In the genomic region with DNA sequence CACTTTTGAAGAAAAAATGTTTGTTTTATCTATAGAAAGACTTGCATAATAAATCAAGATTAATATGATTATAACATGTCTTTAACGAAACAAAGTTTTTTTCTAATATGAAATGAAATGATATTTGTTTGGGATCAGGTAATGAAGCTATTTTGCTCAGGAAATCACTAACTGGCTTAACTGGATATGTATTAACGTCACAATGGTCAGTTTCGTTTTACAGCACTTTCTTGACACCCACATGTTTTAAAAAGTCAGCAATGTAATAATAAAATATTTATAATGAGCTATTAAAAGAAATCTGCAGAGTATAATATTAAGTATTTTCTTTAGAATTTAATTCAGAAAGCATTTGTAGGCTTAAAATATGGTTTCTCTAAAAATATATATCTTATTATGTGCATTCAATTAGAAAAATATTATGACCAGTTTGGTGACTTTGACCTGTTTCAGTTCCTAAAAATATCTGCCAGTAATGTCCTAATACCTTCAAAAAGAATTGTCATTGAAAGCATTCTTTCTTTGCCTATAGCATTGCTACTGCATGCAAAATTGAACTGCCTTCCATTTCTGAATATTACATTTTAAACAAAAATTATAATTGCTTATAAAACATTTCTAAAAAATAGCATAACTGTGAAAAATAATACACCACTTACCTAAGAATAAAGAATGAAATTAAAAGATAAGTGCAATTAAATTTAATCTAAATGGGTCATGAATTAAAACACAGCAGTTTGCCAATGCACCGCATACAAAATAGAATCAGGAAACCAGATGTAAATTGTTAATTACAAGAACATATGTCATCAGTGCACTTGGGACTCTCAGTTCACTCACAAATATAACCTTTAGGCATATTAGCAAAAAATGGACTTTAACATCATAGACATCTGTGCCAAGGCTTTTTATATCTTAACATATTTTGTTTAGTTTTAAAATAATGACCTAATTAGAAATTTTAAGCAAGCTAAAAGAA, we compare ENCODE assay signal across 10 cellular contexts. TPM values are rescaled to one million over a fixed set of nuclear protein-coding genes. Genes with fewer than 3 reads are reported as not detected.
DNase-seq lines count a peak whose midpoint lies in the region; ATAC-seq, FAIRE-seq and TF ChIP-seq lines count a peak whose summit lies in the region.
"Had no signal": no experiment of that assay in that cellular context is flagged by ENCODE, and none has a peak within 500 bp of the region (broad histone marks: within the 10 kb centered on the region; RNA-seq: fewer than 3 reads in every experiment).

No MANE protein-coding gene starts in this region.

- FAIRE-seq in endometrium (lab: Jason Lieb, UNC): peak; percentile 39

- no peak for TF ChIP-seq POLR2A in vagina (IDR thresholded peaks at IDR 0.05)

- no peak overlapping the region for H3K27ac ChIP-seq in vagina
- H3K27ac ChIP-seq: SJSA1 had no signal

- no peaks in the 10 kb centered on the region for H3K36me3 ChIP-seq in vagina
- H3K36me3 ChIP-seq in H7 (replicated peaks; ENCODE audit: control insufficient read depth, insufficient read depth, low read length): no peaks in the 10 kb centered on the region
- H3K36me3 ChIP-seq: SJSA1 had no signal

- no peaks in the 10 kb centered on the region for H3K4me1 ChIP-seq in vagina
- H3K4me1 ChIP-seq: SJSA1 had no signal

- H3K4me3 ChIP-seq in vagina: no peak overlapping the region
- H3K4me3 ChIP-seq in H7 (ENCODE audit: insufficient read depth, low read depth, low read length): no peak overlapping the region
- H3K4me3 ChIP-seq: SJSA1 had no signal

- peak; percentile 67 for ATAC-seq in GM19023 (IDR thresholded peaks at IDR 0.05; ENCODE audit: unreplicated experiment)
- peak; percentile 82 for ATAC-seq in GM21723 (IDR thresholded peaks at IDR 0.05; ENCODE audit: unreplicated experiment)
- peak; percentile 86 for ATAC-seq in HG03139 (IDR thresholded peaks at IDR 0.05; ENCODE audit: unreplicated experiment)

- DNase-seq in vagina (ENCODE audit: extremely low spot score in 2 of 2) (no peak), KG1 (lab: John Stamatoyannopoulos, UW) (no peak), NCI-H345 (lab: John Stamatoyannopoulos, UW) (no peak), H7 (no peak)
- DNase-seq: activated CD4-positive, alpha-beta T cell treated with anti-CD3 and anti-CD28 coated beads, Interleukin-2, amount 50 U/mL, for 4 hours had no signal

- H3K27me3 ChIP-seq in vagina (no peaks in the 10 kb centered on the region), H7 (ENCODE audit: control insufficient read depth, insufficient read depth, low read length) (no peaks in the 10 kb centered on the region)
- H3K27me3 ChIP-seq: SJSA1 had no signal

- TF ChIP-seq CTCF in vagina (IDR thresholded peaks at IDR 0.05): no peak

- intact Hi-C loops in vagina (cut with DNase I): no loop called here

- H3K9me3 ChIP-seq in vagina: no peaks in the 10 kb centered on the region
- H3K9me3 ChIP-seq: SJSA1 had no signal

RNA-seq across cellular contexts. Expression of a gene that starts 31.6 kb away (rescaled TPM):
- 4.4 TPM for total RNA-seq in vagina
- total RNA-seq in H7 (2014; rRNA removed; shearing (Covaris generic)): 6.4 and 7.3 TPM in 2 replicates
